Comparison of ENCODE assay signal across 18 cellular contexts in the genomic region with DNA sequence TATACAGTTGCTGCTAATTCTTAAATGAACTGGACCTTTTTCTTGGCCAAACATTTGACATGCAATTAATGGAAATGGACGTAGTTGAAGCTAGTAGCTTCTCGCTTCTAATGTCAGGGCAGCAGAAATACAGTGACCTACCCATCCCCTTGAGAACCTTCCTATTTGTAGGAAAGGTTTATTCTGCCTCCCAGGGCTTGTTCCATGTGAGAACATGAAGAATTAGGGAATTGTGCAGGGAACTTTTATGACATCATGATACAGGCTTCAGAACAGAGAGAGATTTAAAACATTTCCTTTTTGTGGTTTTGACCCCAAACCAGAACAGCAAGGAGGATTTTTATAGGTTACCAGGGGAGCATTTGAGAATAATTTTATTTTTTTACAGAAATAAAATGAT.
"Had no signal": no experiment of that assay in that cellular context is flagged by ENCODE, and none has a peak within 500 bp of the region (broad histone marks: within the 10 kb centered on the region; RNA-seq: fewer than 3 reads in every experiment).

No MANE protein-coding gene starts in this region.

- DNase-seq: effector memory CD4-positive, alpha-beta T cell; gastrocnemius medialis; heart right ventricle; hypothalamus; left lung; lower lobe of right lung; nucleus accumbens; pancreas; right cardiac atrium; stimulated activated CD4-positive, alpha-beta T cell treated with anti-CD3 and anti-CD28 coated beads, Interleukin-2, amount 100 ng/mL, for 24 hours; stimulated activated CD4-positive, alpha-beta T cell treated with anti-CD3 and anti-CD28 coated beads, Interleukin-4, amount 100 ng/mL, for 4 hours; stimulated activated naive B cell treated with anti-CD40 and anti-IgM and Interleukin-4, amounts not matched to agents 10 μg/mL and 1 μg/mL and 100 μg/mL, for 72 hours; stimulated activated naive CD8-positive, alpha-beta T cell treated with anti-CD3 and anti-CD28 coated beads, Interleukin-15, amount 100 ng/mL, for 72 hours; substantia nigra; transverse colon had no signal

- H3K4me3 ChIP-seq: gastrocnemius medialis, heart right ventricle, left lung, lower lobe of right lung, neural progenitor cell, pancreas, thoracic aorta, transverse colon had no signal

- H3K36me3 ChIP-seq: gastrocnemius medialis, heart right ventricle, left lung, lower lobe of right lung, neural progenitor cell, pancreas, thoracic aorta, transverse colon had no signal

- H3K9ac ChIP-seq: neural progenitor cell had no signal

- H3K4me2 ChIP-seq: neural progenitor cell had no signal

- H2AFZ ChIP-seq: neural progenitor cell had no signal

- H3K27me3 ChIP-seq: gastrocnemius medialis, left lung, neural progenitor cell, pancreas, transverse colon had no signal

- H3K9me3 ChIP-seq: gastrocnemius medialis, heart right ventricle, left lung, lower lobe of right lung, pancreas, thoracic aorta, transverse colon had no signal

- H3K27ac ChIP-seq: epithelial cell of prostate, gastrocnemius medialis, heart right ventricle, left lung, lower lobe of right lung, neural progenitor cell, pancreas, thoracic aorta, transverse colon had no signal

- H3K4me1 ChIP-seq: gastrocnemius medialis, heart right ventricle, left lung, lower lobe of right lung, neural progenitor cell, pancreas, transverse colon had no signal
